In the genomic region with DNA sequence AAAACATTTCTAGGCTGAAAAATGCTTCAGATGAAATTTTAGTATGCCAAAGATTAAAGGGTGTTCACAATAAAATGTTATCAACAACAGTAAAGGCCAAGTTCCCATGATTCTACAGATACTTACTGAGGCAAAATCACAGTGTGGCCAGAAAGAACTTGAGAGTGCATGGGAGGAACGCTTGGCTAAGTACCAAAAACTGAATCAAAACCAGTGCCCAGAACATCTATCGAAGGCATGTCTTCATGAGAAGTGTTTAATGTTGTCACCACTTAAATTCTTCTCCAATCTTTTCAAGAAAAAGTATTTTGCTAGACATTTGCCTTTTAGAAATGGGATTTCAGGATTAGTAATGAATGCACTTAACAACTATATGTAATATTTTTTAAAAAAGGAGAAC, we compare ENCODE assay signal across 28 cellular contexts. TPM values are rescaled to one million over a fixed set of nuclear protein-coding genes. Genes with fewer than 3 reads are reported as not detected.
A peak's percentile ranks its signal among the peaks of the same experiment; 100 is the strongest.
DNase-seq lines count a peak whose midpoint lies in the region; ATAC-seq and TF ChIP-seq lines count a peak whose summit lies in the region.
"Had no signal": no experiment of that assay in that cellular context is flagged by ENCODE, and none has a peak within 500 bp of the region (broad histone marks: within the 10 kb centered on the region; RNA-seq: fewer than 3 reads in every experiment).

No MANE protein-coding gene starts in this region.

- intact Hi-C loops in Right ventricle myocardium inferior (cut with DNase I) (no loop called here), cardiac septum (cut with DNase I) (no loop called here), left ventricle myocardium inferior (cut with micrococcal nuclease) (no loop called here), OCI-LY7 (cut with micrococcal nuclease; ENCODE audit: unreplicated experiment) (no loop called here)

- H3K4me3 ChIP-seq in left ventricle myocardium inferior: no peak overlapping the region
- H3K4me3 ChIP-seq in OCI-LY7 (ENCODE audit: low read depth, low read length, poor library complexity, severe bottlenecking): no peak overlapping the region
- no peak overlapping the region for H3K4me3 ChIP-seq in WERI-Rb-1 (ENCODE audit: low read depth, low read length)
- H3K4me3 ChIP-seq: dorsolateral prefrontal cortex, prostate gland, uterus had no signal

- TF ChIP-seq CTCF in left ventricle myocardium inferior (IDR thresholded peaks at IDR 0.05; ENCODE audit: borderline replicate concordance) (no peak), OCI-LY7 (conservative IDR thresholded peaks at IDR 0.05; ENCODE audit: low read length) (no peak), WERI-Rb-1 (IDR thresholded peaks at IDR 0.05; ENCODE audit: low read depth, low read length) (no peak)

- H3K27me3 ChIP-seq in left ventricle myocardium inferior (ENCODE audit: low read depth) (no peaks in the 10 kb centered on the region), WERI-Rb-1 (ENCODE audit: insufficient read depth, low read depth, severe bottlenecking) (no peaks in the 10 kb centered on the region)
- H3K27me3 ChIP-seq: BE2C, dorsolateral prefrontal cortex, uterus had no signal

- H3K36me3 ChIP-seq in left ventricle myocardium inferior (no peaks in the 10 kb centered on the region), OCI-LY7 (ENCODE audit: insufficient read depth, low read length) (no peaks in the 10 kb centered on the region), WERI-Rb-1 (no peaks in the 10 kb centered on the region)
- H3K36me3 ChIP-seq: prostate gland, uterus had no signal

- no peaks in the 10 kb centered on the region for H3K9me2 ChIP-seq in OCI-LY7 (ENCODE audit: insufficient read depth, low read length)

- H3K79me2 ChIP-seq in OCI-LY7 (ENCODE audit: insufficient read depth, low read depth, low read length): no peaks in the 10 kb centered on the region

- peak; percentile 60 for ATAC-seq in Right ventricle myocardium inferior
- ATAC-seq: activated CD4-positive, alpha-beta T cell treated with anti-CD3 and anti-CD28 coated beads for 36 hours; activated CD8-positive, alpha-beta T cell treated with anti-CD3 and anti-CD28 coated beads, Interleukin-2, amount 10 ng/mL, durations not matched to agents 7 days and 5 days; naive thymus-derived CD4-positive, alpha-beta T cell; stimulated activated naive B cell treated with anti-CD40 and anti-IgM and Interleukin-4, amounts not matched to agents 10 μg/mL and 1 μg/mL and 100 μg/mL, for 72 hours had no signal

- BruUV-seq in OCI-LY7 (replicated peaks; lab: Mats Ljungman, UMichigan): no TSS peak

- POLR2A ChIA-PET in OCI-LY7 (lab: Charles Lee): interaction anchor here (0.9 kb wide), 1 partner anchor 13 kb away, joined by 4 read pairs; no protein-coding TSS in a partner anchor

- H3K27ac ChIP-seq in left ventricle myocardium inferior (replicated peaks) (peak overlapping the region; percentile 66), OCI-LY7 (ENCODE audit: low read depth, low read length, poor library complexity, severe bottlenecking) (no peak overlapping the region), WERI-Rb-1 (no peak overlapping the region)
- H3K27ac ChIP-seq: dorsolateral prefrontal cortex, prostate gland, uterus had no signal

- H3K9me3 ChIP-seq in left ventricle myocardium inferior (replicated peaks) (no peaks in the 10 kb centered on the region), OCI-LY7 (ENCODE audit: low read length) (no peaks in the 10 kb centered on the region), WERI-Rb-1 (ENCODE audit: severe bottlenecking) (no peaks in the 10 kb centered on the region)
- H3K9me3 ChIP-seq: BE2C, prostate gland, uterus had no signal

- DNase-seq in Right ventricle myocardium inferior (ENCODE audit: missing footprints) (no peak), cardiac septum (ENCODE audit: low spot score) (no peak), fibroblast of gingiva (ENCODE audit: low read depth) (peak; percentile 32), left ventricle myocardium inferior (no peak), kidney glomerular epithelial cell (lab: John Stamatoyannopoulos, UW) (no peak), OCI-LY7 (ENCODE audit: low spot score) (no peak), WERI-Rb-1 (no peak)
- DNase-seq in activated CD8-positive, alpha-beta memory T cell treated with anti-CD3 and anti-CD28 coated beads, Interleukin-2, amount 50 U/mL, for 48 hours: no peak
- DNase-seq: activated CD4-positive, alpha-beta T cell treated with anti-CD3 and anti-CD28 coated beads for 36 hours; activated CD8-positive, alpha-beta T cell treated with anti-CD3 and anti-CD28 coated beads, Interleukin-2, amount 10 ng/mL, durations not matched to agents 7 days and 5 days; activated naive CD8-positive, alpha-beta T cell treated with anti-CD3 and anti-CD28 coated beads for 36 hours; activated T-cell treated with anti-CD3 and anti-CD28 coated beads for 4 hours; BE2C; CD8-positive, alpha-beta memory T cell; cerebellar nuclear complex; DMS153; dorsolateral prefrontal cortex; foreskin melanocyte; midbrain; naive thymus-derived CD4-positive, alpha-beta T cell; NCI-H1048; NCI-H187 treated with DMSO at 0.1 percent for 48 hours; NCI-H226; nucleus accumbens; stimulated activated CD4-positive, alpha-beta T cell treated with anti-CD3 and anti-CD28 coated beads, Interleukin-15, amount 100 ng/mL, for 24 hours; stimulated activated naive B cell treated with anti-CD40 and anti-IgM and Interleukin-4, amounts not matched to agents 10 μg/mL and 1 μg/mL and 100 μg/mL, for 72 hours; uterus had no signal

- H3K4me1 ChIP-seq in left ventricle myocardium inferior (peaks cover 71% of the 10 kb centered on the region), OCI-LY7 (ENCODE audit: insufficient read depth, low read length, poor library complexity, severe bottlenecking) (no peaks in the 10 kb centered on the region)
- H3K4me1 ChIP-seq: prostate gland, uterus had no signal

- CTCF ChIA-PET in OCI-LY7 (lab: Charles Lee; ENCODE audit: unreplicated experiment): no interaction called here

- H3K4me2 ChIP-seq in OCI-LY7 (ENCODE audit: low read length): no peak overlapping the region

- no peaks in the 10 kb centered on the region for H4K20me1 ChIP-seq in OCI-LY7 (ENCODE audit: insufficient read depth, low read length)

- H2AFZ ChIP-seq in OCI-LY7 (ENCODE audit: low read length): no peak overlapping the region

RNA-seq across cellular contexts. Expression of gene KIF21A, which starts 41.5 kb away (rescaled TPM):
- 57.9 TPM for total RNA-seq in Right ventricle myocardium inferior
- 52.7 TPM for total RNA-seq in cardiac septum
- total RNA-seq in left ventricle myocardium inferior: 49.8 TPM
- not detected in 2 replicates for total RNA-seq in OCI-LY7 (2014; rRNA removed; shearing (Covaris generic))
- total RNA-seq in OCI-LY7 (2022): 1.1 and 1.4 TPM in 2 replicates

Comparison
In these comparisons a context has a peak if more than half of its experiments do, and no peak if none do; other contexts are left out.
1. RNA of gene KIF21A, which starts 41.5 kb away (total RNA-seq): 57.9 TPM in Right ventricle myocardium inferior (single experiment), 52.7 TPM in cardiac septum (single experiment) and 49.8 TPM in left ventricle myocardium inferior (single experiment); 1.1 to 1.4 TPM in OCI-LY7; every median in the first group is over 10 times any median in the second.